1 cellular context compared by ENCODE assay signal in the genomic region with DNA sequence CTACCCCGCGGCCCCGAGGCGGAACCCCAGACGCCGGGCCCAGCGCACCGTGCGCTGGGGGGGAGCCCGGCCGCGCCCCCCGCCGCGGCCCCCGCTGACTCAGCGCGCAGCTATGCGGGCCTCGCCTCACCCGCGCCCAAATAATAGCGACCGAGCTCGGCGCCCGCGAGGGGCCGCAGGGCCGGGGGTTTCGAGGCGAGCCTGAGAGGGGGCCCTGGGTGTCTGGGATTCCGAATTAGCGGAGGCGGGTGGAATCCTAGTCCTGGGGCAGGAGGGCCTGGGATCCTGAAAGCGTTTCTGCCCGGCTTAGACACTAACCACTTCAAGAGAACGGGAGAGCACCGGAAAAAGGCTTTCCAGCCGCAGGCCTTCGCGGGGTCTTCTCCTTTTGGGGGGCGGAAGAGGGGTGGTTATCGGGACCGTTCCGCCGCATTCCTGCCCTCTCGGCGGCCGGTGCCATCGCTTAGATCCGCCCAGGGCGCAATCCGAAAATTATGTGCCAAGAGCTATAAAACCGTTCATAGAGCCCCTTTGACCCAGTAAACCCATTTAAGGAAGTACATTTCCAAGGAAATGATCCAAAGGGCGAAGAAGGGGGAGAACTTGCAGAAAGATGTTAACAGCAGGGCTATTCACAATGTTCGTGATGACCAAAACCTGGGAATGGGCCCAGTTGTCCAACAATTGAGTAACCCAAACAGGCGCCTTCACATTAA.
TF ChIP-seq lines count a peak whose summit lies in the region.

No MANE protein-coding gene starts in this region.

TF ChIP-seq in HepG2, 621 proteins besides CTCF, POLR2A, EP300 and RAD21 (continued from another document and continues in another):
- TF ChIP-seq, protein P1, sequence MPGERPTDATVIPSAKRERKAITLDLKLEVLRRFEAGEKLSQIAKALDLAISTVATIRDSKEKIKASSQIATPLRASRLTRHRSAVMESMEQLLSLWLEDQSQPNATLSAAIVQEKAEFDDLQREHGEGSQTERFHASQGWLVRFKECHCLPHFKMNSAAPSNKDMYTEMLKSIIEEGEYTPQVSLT (CRISPR knock-in tag; IDR thresholded peaks at IDR 0.05; ENCODE audit: borderline replicate concordance, low read depth): no peak; the same call in 1 of the 2 replicates
- TF ChIP-seq HNRNPLL (IDR thresholded peaks at IDR 0.05; ENCODE audit: low read depth, low read length, poor library complexity, severe bottlenecking): peak; percentile 62
- TF ChIP-seq MXD4 (CRISPR knock-in tag; IDR thresholded peaks at IDR 0.05): no peak; the same call in 1 of the 2 replicates
- TF ChIP-seq, protein P2, sequence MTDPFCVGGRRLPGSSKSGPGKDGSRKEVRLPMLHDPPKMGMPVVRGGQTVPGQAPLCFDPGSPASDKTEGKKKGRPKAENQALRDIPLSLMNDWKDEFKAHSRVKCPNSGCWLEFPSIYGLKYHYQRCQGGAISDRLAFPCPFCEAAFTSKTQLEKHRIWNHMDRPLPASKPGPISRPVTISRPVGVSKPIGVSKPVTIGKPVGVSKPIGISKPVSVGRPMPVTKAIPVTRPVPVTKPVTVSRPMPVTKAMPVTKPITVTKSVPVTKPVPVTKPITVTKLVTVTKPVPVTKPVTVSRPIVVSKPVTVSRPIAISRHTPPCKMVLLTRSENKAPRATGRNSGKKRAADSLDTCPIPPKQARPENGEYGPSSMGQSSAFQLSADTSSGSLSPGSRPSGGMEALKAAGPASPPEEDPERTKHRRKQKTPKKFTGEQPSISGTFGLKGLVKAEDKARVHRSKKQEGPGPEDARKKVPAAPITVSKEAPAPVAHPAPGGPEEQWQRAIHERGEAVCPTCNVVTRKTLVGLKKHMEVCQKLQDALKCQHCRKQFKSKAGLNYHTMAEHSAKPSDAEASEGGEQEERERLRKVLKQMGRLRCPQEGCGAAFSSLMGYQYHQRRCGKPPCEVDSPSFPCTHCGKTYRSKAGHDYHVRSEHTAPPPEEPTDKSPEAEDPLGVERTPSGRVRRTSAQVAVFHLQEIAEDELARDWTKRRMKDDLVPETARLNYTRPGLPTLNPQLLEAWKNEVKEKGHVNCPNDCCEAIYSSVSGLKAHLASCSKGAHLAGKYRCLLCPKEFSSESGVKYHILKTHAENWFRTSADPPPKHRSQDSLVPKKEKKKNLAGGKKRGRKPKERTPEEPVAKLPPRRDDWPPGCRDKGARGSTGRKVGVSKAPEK (CRISPR knock-in tag; IDR thresholded peaks at IDR 0.05; ENCODE audit: borderline replicate concordance): no peak
- TF ChIP-seq, protein P3, sequence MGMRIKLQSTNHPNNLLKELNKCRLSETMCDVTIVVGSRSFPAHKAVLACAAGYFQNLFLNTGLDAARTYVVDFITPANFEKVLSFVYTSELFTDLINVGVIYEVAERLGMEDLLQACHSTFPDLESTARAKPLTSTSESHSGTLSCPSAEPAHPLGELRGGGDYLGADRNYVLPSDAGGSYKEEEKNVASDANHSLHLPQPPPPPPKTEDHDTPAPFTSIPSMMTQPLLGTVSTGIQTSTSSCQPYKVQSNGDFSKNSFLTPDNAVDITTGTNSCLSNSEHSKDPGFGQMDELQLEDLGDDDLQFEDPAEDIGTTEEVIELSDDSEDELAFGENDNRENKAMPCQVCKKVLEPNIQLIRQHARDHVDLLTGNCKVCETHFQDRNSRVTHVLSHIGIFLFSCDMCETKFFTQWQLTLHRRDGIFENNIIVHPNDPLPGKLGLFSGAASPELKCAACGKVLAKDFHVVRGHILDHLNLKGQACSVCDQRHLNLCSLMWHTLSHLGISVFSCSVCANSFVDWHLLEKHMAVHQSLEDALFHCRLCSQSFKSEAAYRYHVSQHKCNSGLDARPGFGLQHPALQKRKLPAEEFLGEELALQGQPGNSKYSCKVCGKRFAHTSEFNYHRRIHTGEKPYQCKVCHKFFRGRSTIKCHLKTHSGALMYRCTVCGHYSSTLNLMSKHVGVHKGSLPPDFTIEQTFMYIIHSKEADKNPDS (CRISPR knock-in tag; IDR thresholded peaks at IDR 0.05): no peak
- TF ChIP-seq ZNF766 (CRISPR knock-in tag; IDR thresholded peaks at IDR 0.05; ENCODE audit: borderline replicate concordance): peak; percentile 37; the same call in 1 of the 2 replicates
- TF ChIP-seq ZNF317 (CRISPR knock-in tag; IDR thresholded peaks at IDR 0.05): no peak
- peak; percentile 75; the same call in 1 of the 2 replicates for TF ChIP-seq ZNF572 (CRISPR knock-in tag; IDR thresholded peaks at IDR 0.05)
- TF ChIP-seq ELF1 (CRISPR knock-in tag; IDR thresholded peaks at IDR 0.05): 0 out of 2 replicates have a peak, but pooled peaks have one; percentile 31
- TF ChIP-seq THAP11 (CRISPR knock-in tag; IDR thresholded peaks at IDR 0.05): peak; percentile 7; the same call in 1 of the 2 replicates
- peak; percentile 80; the same call in 1 of the 2 replicates for TF ChIP-seq ZNF234 (CRISPR knock-in tag; conservative IDR thresholded peaks at IDR 0.05)
- TF ChIP-seq ZMYM3 (CRISPR knock-in tag; IDR thresholded peaks at IDR 0.05): peak; percentile 22; the same call in 1 of the 2 replicates
- peak; percentile 59; the same call in 1 of the 2 replicates for TF ChIP-seq ZFP36L1 (CRISPR knock-in tag; IDR thresholded peaks at IDR 0.05)
- TF ChIP-seq KDM4B (CRISPR knock-in tag; IDR thresholded peaks at IDR 0.05): no peak
- TF ChIP-seq, protein P4, sequence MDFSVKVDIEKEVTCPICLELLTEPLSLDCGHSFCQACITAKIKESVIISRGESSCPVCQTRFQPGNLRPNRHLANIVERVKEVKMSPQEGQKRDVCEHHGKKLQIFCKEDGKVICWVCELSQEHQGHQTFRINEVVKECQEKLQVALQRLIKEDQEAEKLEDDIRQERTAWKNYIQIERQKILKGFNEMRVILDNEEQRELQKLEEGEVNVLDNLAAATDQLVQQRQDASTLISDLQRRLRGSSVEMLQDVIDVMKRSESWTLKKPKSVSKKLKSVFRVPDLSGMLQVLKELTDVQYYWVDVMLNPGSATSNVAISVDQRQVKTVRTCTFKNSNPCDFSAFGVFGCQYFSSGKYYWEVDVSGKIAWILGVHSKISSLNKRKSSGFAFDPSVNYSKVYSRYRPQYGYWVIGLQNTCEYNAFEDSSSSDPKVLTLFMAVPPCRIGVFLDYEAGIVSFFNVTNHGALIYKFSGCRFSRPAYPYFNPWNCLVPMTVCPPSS (IDR thresholded peaks at IDR 0.05): no peak
- TF ChIP-seq, protein P5, sequence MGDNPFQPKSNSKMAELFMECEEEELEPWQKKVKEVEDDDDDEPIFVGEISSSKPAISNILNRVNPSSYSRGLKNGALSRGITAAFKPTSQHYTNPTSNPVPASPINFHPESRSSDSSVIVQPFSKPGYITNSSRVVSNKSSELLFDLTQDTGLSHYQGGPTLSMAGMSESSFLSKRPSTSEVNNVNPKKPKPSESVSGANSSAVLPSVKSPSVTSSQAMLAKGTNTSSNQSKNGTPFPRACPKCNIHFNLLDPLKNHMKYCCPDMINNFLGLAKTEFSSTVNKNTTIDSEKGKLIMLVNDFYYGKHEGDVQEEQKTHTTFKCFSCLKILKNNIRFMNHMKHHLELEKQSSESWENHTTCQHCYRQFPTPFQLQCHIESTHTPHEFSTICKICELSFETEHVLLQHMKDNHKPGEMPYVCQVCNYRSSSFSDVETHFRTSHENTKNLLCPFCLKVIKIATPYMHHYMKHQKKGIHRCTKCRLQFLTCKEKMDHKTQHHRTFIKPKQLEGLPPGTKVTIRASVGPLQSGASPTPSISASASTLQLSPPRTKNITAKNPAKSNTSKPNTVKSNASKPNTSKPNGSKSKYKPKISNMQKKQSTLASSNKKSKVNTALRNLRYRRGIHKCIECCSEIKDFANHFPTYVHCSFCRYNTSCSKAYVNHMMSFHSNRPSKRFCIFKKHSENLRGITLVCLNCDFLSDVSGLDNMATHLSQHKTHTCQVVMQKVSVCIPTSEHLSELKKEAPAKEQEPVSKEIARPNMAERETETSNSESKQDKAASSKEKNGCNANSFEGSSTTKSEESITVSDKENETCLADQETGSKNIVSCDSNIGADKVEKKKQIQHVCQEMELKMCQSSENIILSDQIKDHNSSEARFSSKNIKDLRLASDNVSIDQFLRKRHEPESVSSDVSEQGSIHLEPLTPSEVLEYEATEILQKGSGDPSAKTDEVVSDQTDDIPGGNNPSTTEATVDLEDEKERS (CRISPR knock-in tag; IDR thresholded peaks at IDR 0.05): no peak
- TF ChIP-seq, protein P6, sequence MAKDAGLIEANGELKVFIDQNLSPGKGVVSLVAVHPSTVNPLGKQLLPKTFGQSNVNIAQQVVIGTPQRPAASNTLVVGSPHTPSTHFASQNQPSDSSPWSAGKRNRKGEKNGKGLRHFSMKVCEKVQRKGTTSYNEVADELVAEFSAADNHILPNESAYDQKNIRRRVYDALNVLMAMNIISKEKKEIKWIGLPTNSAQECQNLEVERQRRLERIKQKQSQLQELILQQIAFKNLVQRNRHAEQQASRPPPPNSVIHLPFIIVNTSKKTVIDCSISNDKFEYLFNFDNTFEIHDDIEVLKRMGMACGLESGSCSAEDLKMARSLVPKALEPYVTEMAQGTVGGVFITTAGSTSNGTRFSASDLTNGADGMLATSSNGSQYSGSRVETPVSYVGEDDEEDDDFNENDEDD (CRISPR knock-in tag; IDR thresholded peaks at IDR 0.05; ENCODE audit: borderline replicate concordance): peak; percentile 63
- TF ChIP-seq, protein P7, sequence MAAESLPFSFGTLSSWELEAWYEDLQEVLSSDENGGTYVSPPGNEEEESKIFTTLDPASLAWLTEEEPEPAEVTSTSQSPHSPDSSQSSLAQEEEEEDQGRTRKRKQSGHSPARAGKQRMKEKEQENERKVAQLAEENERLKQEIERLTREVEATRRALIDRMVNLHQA (CRISPR knock-in tag; IDR thresholded peaks at IDR 0.05): no peak
- TF ChIP-seq, protein P8, sequence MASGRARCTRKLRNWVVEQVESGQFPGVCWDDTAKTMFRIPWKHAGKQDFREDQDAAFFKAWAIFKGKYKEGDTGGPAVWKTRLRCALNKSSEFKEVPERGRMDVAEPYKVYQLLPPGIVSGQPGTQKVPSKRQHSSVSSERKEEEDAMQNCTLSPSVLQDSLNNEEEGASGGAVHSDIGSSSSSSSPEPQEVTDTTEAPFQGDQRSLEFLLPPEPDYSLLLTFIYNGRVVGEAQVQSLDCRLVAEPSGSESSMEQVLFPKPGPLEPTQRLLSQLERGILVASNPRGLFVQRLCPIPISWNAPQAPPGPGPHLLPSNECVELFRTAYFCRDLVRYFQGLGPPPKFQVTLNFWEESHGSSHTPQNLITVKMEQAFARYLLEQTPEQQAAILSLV (CRISPR knock-in tag; IDR thresholded peaks at IDR 0.05; ENCODE audit: borderline replicate concordance): peak; percentile 73; the same call in 1 of the 2 replicates
- TF ChIP-seq, protein P9, sequence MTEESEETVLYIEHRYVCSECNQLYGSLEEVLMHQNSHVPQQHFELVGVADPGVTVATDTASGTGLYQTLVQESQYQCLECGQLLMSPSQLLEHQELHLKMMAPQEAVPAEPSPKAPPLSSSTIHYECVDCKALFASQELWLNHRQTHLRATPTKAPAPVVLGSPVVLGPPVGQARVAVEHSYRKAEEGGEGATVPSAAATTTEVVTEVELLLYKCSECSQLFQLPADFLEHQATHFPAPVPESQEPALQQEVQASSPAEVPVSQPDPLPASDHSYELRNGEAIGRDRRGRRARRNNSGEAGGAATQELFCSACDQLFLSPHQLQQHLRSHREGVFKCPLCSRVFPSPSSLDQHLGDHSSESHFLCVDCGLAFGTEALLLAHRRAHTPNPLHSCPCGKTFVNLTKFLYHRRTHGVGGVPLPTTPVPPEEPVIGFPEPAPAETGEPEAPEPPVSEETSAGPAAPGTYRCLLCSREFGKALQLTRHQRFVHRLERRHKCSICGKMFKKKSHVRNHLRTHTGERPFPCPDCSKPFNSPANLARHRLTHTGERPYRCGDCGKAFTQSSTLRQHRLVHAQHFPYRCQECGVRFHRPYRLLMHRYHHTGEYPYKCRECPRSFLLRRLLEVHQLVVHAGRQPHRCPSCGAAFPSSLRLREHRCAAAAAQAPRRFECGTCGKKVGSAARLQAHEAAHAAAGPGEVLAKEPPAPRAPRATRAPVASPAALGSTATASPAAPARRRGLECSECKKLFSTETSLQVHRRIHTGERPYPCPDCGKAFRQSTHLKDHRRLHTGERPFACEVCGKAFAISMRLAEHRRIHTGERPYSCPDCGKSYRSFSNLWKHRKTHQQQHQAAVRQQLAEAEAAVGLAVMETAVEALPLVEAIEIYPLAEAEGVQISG (CRISPR knock-in tag; IDR thresholded peaks at IDR 0.05): no peak
- TF ChIP-seq, protein P10, sequence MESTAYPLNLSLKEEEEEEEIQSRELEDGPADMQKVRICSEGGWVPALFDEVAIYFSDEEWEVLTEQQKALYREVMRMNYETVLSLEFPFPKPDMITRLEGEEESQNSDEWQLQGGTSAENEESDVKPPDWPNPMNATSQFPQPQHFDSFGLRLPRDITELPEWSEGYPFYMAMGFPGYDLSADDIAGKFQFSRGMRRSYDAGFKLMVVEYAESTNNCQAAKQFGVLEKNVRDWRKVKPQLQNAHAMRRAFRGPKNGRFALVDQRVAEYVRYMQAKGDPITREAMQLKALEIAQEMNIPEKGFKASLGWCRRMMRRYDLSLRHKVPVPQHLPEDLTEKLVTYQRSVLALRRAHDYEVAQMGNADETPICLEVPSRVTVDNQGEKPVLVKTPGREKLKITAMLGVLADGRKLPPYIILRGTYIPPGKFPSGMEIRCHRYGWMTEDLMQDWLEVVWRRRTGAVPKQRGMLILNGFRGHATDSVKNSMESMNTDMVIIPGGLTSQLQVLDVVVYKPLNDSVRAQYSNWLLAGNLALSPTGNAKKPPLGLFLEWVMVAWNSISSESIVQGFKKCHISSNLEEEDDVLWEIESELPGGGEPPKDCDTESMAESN (CRISPR knock-in tag; conservative IDR thresholded peaks at IDR 0.05): peak; percentile 94
- no peak for TF ChIP-seq ZNF382 (CRISPR knock-in tag; IDR thresholded peaks at IDR 0.05; ENCODE audit: borderline replicate concordance)
- TF ChIP-seq, protein P11, sequence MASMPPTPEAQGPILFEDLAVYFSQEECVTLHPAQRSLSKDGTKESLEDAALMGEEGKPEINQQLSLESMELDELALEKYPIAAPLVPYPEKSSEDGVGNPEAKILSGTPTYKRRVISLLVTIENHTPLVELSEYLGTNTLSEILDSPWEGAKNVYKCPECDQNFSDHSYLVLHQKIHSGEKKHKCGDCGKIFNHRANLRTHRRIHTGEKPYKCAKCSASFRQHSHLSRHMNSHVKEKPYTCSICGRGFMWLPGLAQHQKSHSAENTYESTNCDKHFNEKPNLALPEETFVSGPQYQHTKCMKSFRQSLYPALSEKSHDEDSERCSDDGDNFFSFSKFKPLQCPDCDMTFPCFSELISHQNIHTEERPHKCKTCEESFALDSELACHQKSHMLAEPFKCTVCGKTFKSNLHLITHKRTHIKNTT (CRISPR knock-in tag; IDR thresholded peaks at IDR 0.05): no peak
- TF ChIP-seq ZSCAN20 (CRISPR knock-in tag; IDR thresholded peaks at IDR 0.05; ENCODE audit: borderline replicate concordance): peak; percentile 35; the same call in 1 of the 2 replicates
- no peak for TF ChIP-seq GATA4 (IDR thresholded peaks at IDR 0.05; ENCODE audit: borderline replicate concordance, low read depth)
- 0 out of 2 replicates have a peak, but pooled peaks have one; percentile 48 for TF ChIP-seq ZSCAN12 (CRISPR knock-in tag; IDR thresholded peaks at IDR 0.05)
- TF ChIP-seq ZNF720 (CRISPR knock-in tag; IDR thresholded peaks at IDR 0.05): no peak
- TF ChIP-seq TAF1 (CRISPR knock-in tag; IDR thresholded peaks at IDR 0.05): peak; percentile 64
- no peak for TF ChIP-seq HMG20A (CRISPR knock-in tag; IDR thresholded peaks at IDR 0.05; ENCODE audit: borderline replicate concordance)
- TF ChIP-seq ZNF432 (CRISPR knock-in tag; IDR thresholded peaks at IDR 0.05; ENCODE audit: borderline replicate concordance): no peak
- TF ChIP-seq, protein P12, sequence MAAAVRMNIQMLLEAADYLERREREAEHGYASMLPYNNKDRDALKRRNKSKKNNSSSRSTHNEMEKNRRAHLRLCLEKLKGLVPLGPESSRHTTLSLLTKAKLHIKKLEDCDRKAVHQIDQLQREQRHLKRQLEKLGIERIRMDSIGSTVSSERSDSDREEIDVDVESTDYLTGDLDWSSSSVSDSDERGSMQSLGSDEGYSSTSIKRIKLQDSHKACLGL (CRISPR knock-in tag; IDR thresholded peaks at IDR 0.05): no peak; the same call in 1 of the 2 replicates
- no peak for TF ChIP-seq ZNF460 (CRISPR knock-in tag; IDR thresholded peaks at IDR 0.05; ENCODE audit: borderline replicate concordance)
- peak; percentile 30 for TF ChIP-seq XRCC5 (optimal IDR thresholded peaks at IDR 0.05; ENCODE audit: low read length)
- TF ChIP-seq PITX1 (CRISPR knock-in tag; IDR thresholded peaks at IDR 0.05): 0 out of 2 replicates have a peak, but pooled peaks have one; percentile 8
- no peak for TF ChIP-seq SAFB2 (CRISPR knock-in tag; IDR thresholded peaks at IDR 0.05; ENCODE audit: borderline replicate concordance, low read depth)
